Comparison of ENCODE assay signal across 18 cellular contexts in genomic region chr3:41419809-41420208, GRCh38.
A peak's percentile ranks its signal among the peaks of the same experiment; 100 is the strongest.
DNase-seq lines count a peak whose midpoint lies in the region; ATAC-seq lines count a peak whose summit lies in the region.
"Had no signal": no experiment of that assay in that cellular context is flagged by ENCODE, and none has a peak within 500 bp of the region (broad histone marks: within the 10 kb centered on the region; RNA-seq: fewer than 3 reads in every experiment).

No MANE protein-coding gene starts in this region.

- DNase-seq in stimulated activated naive CD8-positive, alpha-beta T cell treated with anti-CD3 and anti-CD28 coated beads, Interleukin-15, Interleukin-2, amounts not matched to agents 100 U/mL and 50 U/mL, for 24 hours = no peak
- DNase-seq in OCI-M1 (lab: John Stamatoyannopoulos, UW) (peak; percentile 65), cerebellum (ENCODE audit: low spot score) (peak; percentile 59), NCI-H146 treated with DMSO at 0.1 percent for 48 hours (lab: John Stamatoyannopoulos, UW; ENCODE audit: unreplicated experiment) (no peak), COLO668 (lab: John Stamatoyannopoulos, UW; ENCODE audit: unreplicated experiment) (no peak)
- no peak for DNase-seq in stimulated activated naive CD4-positive, alpha-beta T cell (lab: John Stamatoyannopoulos, UW)
- DNase-seq: amygdala; CD4-positive, CD25-positive, alpha-beta regulatory T cell; central memory CD4-positive, alpha-beta T cell; erythroblast; gastrocnemius medialis; left colon; midbrain; NCI-H1105; NCI-H2171 had no signal

- H3K27ac Mint-ChIP-seq in stimulated activated naive CD8-positive, alpha-beta T cell treated with anti-CD3 and anti-CD28 coated beads, Interleukin-15, Interleukin-2, amounts not matched to agents 100 ng/mL and 50 ng/mL, for 24 hours = peak overlapping the region; percentile 80
- H3K27ac Mint-ChIP-seq: activated CD4-positive, alpha-beta T cell treated with anti-CD3 and anti-CD28 coated beads, Interleukin-2, amount 10 ng/mL, durations not matched to agents 7 days and 5 days; CD4-positive, CD25-positive, alpha-beta regulatory T cell had no signal

- peaks cover under 1% of the 10 kb centered on the region for H3K9me3 Mint-ChIP-seq in stimulated activated naive CD8-positive, alpha-beta T cell treated with anti-CD3 and anti-CD28 coated beads, Interleukin-15, Interleukin-2, amounts not matched to agents 100 ng/mL and 50 ng/mL, for 24 hours
- H3K9me3 Mint-ChIP-seq: activated CD4-positive, alpha-beta T cell treated with anti-CD3 and anti-CD28 coated beads, Interleukin-2, amount 10 ng/mL, durations not matched to agents 7 days and 5 days had no signal

- H3K36me3 Mint-ChIP-seq in stimulated activated naive CD8-positive, alpha-beta T cell treated with anti-CD3 and anti-CD28 coated beads, Interleukin-15, Interleukin-2, amounts not matched to agents 100 ng/mL and 50 ng/mL, for 24 hours (ENCODE audit: low read depth) = peaks cover under 1% of the 10 kb centered on the region

- ATAC-seq in stimulated activated naive CD8-positive, alpha-beta T cell treated with anti-CD3 and anti-CD28 coated beads, Interleukin-15, Interleukin-2, amounts not matched to agents 100 U/mL and 50 U/mL, for 24 hours = no peak
- ATAC-seq in HG03159 (IDR thresholded peaks at IDR 0.05; ENCODE audit: unreplicated experiment) = no peak
- ATAC-seq: gastrocnemius medialis, left colon had no signal

- peaks cover 21% of the 10 kb centered on the region for H3K4me1 Mint-ChIP-seq in stimulated activated naive CD8-positive, alpha-beta T cell treated with anti-CD3 and anti-CD28 coated beads, Interleukin-15, Interleukin-2, amounts not matched to agents 100 ng/mL and 50 ng/mL, for 24 hours (ENCODE audit: low read depth)

- H3K27me3 Mint-ChIP-seq in stimulated activated naive CD8-positive, alpha-beta T cell treated with anti-CD3 and anti-CD28 coated beads, Interleukin-15, Interleukin-2, amounts not matched to agents 100 ng/mL and 50 ng/mL, for 24 hours = no peaks in the 10 kb centered on the region
- H3K27me3 Mint-ChIP-seq: CD4-positive, CD25-positive, alpha-beta regulatory T cell had no signal

- H3K4me3 Mint-ChIP-seq in stimulated activated naive CD8-positive, alpha-beta T cell treated with anti-CD3 and anti-CD28 coated beads, Interleukin-15, Interleukin-2, amounts not matched to agents 100 ng/mL and 50 ng/mL, for 24 hours = peak overlapping the region; percentile 53
- H3K4me3 Mint-ChIP-seq: activated CD4-positive, alpha-beta T cell treated with anti-CD3 and anti-CD28 coated beads, Interleukin-2, amount 10 ng/mL, durations not matched to agents 7 days and 5 days; CD4-positive, CD25-positive, alpha-beta regulatory T cell had no signal

Comparison
In these comparisons a context has a peak if more than half of its experiments do, and no peak if none do; other contexts are left out.
1. DNase-seq: peak in OCI-M1 (single experiment) and cerebellum (single experiment); none in stimulated activated naive CD8-positive, alpha-beta T cell treated with anti-CD3 and anti-CD28 coated beads, Interleukin-15, Interleukin-2, amounts not matched to agents 100 U/mL and 50 U/mL, for 24 hours (single experiment), stimulated activated naive CD4-positive, alpha-beta T cell (0 of 6), NCI-H146 treated with DMSO at 0.1 percent for 48 hours (single experiment) and COLO668 (single experiment).